13 cellular contexts compared by ENCODE assay signal in the genomic region with DNA sequence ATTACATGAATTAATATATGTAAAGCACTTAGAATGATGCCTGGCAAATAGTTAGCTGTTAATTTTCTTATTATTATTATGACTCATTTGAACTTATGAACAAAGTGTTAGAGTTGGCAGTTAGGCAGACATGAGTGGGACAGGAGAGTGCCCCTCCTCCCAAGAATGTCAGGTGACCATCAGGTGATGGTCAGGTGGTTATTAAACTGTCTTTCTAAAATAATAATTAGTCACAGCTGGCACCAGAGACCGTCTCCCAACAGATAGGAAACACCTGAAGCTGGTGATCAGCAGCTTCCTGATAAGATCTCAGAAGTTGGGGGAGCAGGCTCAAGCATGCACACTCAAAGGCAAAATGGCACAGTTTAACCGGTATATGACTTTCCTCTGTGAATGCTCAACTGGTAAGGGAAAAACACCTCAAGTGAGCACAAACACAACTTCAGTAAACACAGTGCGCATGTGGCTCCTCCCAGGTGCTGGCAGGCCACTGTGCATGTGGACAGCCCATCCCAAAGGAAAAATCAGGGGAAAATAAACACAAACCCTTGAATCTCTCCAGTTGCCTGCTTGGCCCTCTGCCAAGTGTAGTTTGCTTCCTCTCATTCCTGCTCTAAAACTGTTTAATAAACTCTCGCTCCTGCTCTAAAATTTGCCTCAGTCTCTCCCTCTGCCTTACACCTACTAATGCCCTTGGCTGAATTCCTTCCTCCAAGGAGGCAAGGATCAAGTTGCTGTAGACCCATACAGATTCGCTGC.
"Had no signal": no experiment of that assay in that cellular context is flagged by ENCODE, and none has a peak within 500 bp of the region (broad histone marks: within the 10 kb centered on the region; RNA-seq: fewer than 3 reads in every experiment).

No MANE protein-coding gene starts in this region.

- H3K27me3 Mint-ChIP-seq: activated CD4-positive, alpha-beta T cell treated with anti-CD3 and anti-CD28 coated beads, Interleukin-2, amount 10 ng/mL, durations not matched to agents 24 days and 14 days had no signal

- H3K4me3 ChIP-seq: colonic mucosa, gastrocnemius medialis had no signal

- H3K9me3 Mint-ChIP-seq: activated CD4-positive, alpha-beta T cell treated with anti-CD3 and anti-CD28 coated beads, Interleukin-2, amount 10 ng/mL, durations not matched to agents 24 days and 14 days; T-helper 1 cell treated with Interleukin-12 subunit alpha and Interleukin-12 subunit beta and Interleukin-4 antibody, amounts not matched to agents 30 μg/mL and 1 μg/mL, for 36 hours had no signal

- H3K27me3 ChIP-seq: colonic mucosa, gastrocnemius medialis had no signal

- H3K4me3 Mint-ChIP-seq: activated B cell treated with CpG ODN at 0.5 μM for 24 hours; activated CD4-positive, alpha-beta T cell treated with anti-CD3 and anti-CD28 coated beads, Interleukin-2, amount 10 ng/mL, durations not matched to agents 24 days and 14 days; natural killer cell; T-helper 1 cell treated with Interleukin-12 subunit alpha and Interleukin-12 subunit beta and Interleukin-4 antibody, amounts not matched to agents 30 μg/mL and 1 μg/mL, for 36 hours had no signal

- H3K27ac Mint-ChIP-seq: activated B cell treated with CpG ODN at 0.5 μM for 24 hours; activated CD4-positive, alpha-beta T cell treated with anti-CD3 and anti-CD28 coated beads, Interleukin-2, amount 10 ng/mL, durations not matched to agents 24 days and 14 days; activated T-helper 2 cell treated with anti-CD3 and anti-CD28 coated beads, Interferon-gamma antibody, Interleukin-2, Interleukin-4, amounts not matched to agents 10 μg/mL and 5 μg/mL and 100 μg/mL, durations not matched to agents 14 hours and 24 hours and 36 hours; natural killer cell; T-helper 1 cell treated with Interleukin-12 subunit alpha and Interleukin-12 subunit beta and Interleukin-4 antibody, amounts not matched to agents 30 μg/mL and 1 μg/mL, for 36 hours had no signal

- H3K36me3 ChIP-seq: colonic mucosa, gastrocnemius medialis had no signal

- H3K9me3 ChIP-seq: colonic mucosa, gastrocnemius medialis had no signal

- DNase-seq: activated B cell treated with CpG ODN at 0.5 μM for 24 hours; activated CD4-positive, alpha-beta T cell treated with anti-CD3 and anti-CD28 coated beads, Interleukin-2, amount 10 ng/mL, durations not matched to agents 24 days and 14 days; activated naive CD4-positive, alpha-beta T cell treated with anti-CD3 and anti-CD28 coated beads, Interleukin-2, amount 50 U/mL, for 16 hours; caudate nucleus; colonic mucosa; effector CD4-positive, alpha-beta T cell; gastrocnemius medialis; left cardiac atrium; natural killer cell; small intestine; trophoblast cell had no signal

- H3K27ac ChIP-seq: colonic mucosa, gastrocnemius medialis had no signal

- H3K4me1 Mint-ChIP-seq: activated B cell treated with CpG ODN at 0.5 μM for 24 hours, natural killer cell had no signal

- FAIRE-seq: small intestine had no signal

- H3K4me1 ChIP-seq: colonic mucosa had no signal
